In genomic region chr16:15022194-15022593, GRCh38 we compare ENCODE assay signal across 7 cellular contexts. TPM values are rescaled to one million over a fixed set of nuclear protein-coding genes. Genes with fewer than 3 reads are reported as not detected.
DNase-seq lines count a peak whose midpoint lies in the region; ATAC-seq and TF ChIP-seq lines count a peak whose summit lies in the region.
"Not testable (repeated sequence)": the region's sequence is repeated elsewhere in the genome, so short reads cannot be mapped to it uniquely, and the experiment has no call there.

No MANE protein-coding gene starts in this region.

- H3K36me3 Mint-ChIP-seq in nephron progenitor cell (ENCODE audit: low read depth) = peaks cover 74% of the 10 kb centered on the region

- TF ChIP-seq POLR2A in NB4 (IDR thresholded peaks at IDR 0.05; ENCODE audit: extremely low read depth, insufficient read length) = not testable (repeated sequence)

- H3K4me3 Mint-ChIP-seq in nephron progenitor cell = not testable (repeated sequence)

- TF ChIP-seq CTCF in NB4 (IDR thresholded peaks at IDR 0.05; ENCODE audit: low read depth, low read length) = peak; percentile 55
- TF ChIP-seq CTCF in fibroblast of pulmonary artery (IDR thresholded peaks at IDR 0.05; ENCODE audit: low read length, missing control alignments) = peak; percentile 47
- TF ChIP-seq CTCF in nephron progenitor cell (IDR thresholded peaks at IDR 0.05) = peak; percentile 44

- ATAC-seq in GM18499 (IDR thresholded peaks at IDR 0.05; ENCODE audit: insufficient read depth, unreplicated experiment) (peak; percentile 69), HG02852 (IDR thresholded peaks at IDR 0.05; ENCODE audit: unreplicated experiment) (peak; percentile 62)

- not testable (repeated sequence) for H3K9me3 Mint-ChIP-seq in nephron progenitor cell

- H3K27ac Mint-ChIP-seq in nephron progenitor cell = peak overlapping the region; percentile 37

- H3K4me3 ChIP-seq in NB4 (ENCODE audit: low read depth, low read length); fibroblast of pulmonary artery (replicated peaks; ENCODE audit: low read depth, low read length): not testable (repeated sequence)

- H3K4me1 Mint-ChIP-seq in nephron progenitor cell = not testable (repeated sequence)

- DNase-seq in NB4 (ENCODE audit: low read depth) (peak; percentile 59), SK-N-DZ (ENCODE audit: low spot score) (peak; percentile 73), fibroblast of pulmonary artery (ENCODE audit: low read depth) (peak; percentile 43)
- peak; percentile 75 for DNase-seq in activated effector memory CD4-positive, alpha-beta T cell treated with anti-CD3 and anti-CD28 coated beads, Interleukin-2, amount 50 U/mL, for 16 hours
- not testable (repeated sequence) for DNase-seq in nephron progenitor cell

- H3K27me3 Mint-ChIP-seq in nephron progenitor cell (ENCODE audit: low read depth, poor library complexity) = not testable (repeated sequence)

RNA-seq across cellular contexts. Expression of gene NTAN1, which starts 33.7 kb away (rescaled TPM):
- 52.0 and 78.7 TPM in 2 replicates for polyA plus RNA-seq in SK-N-DZ (2014; cell fraction: cytosol; rRNA removed)
- 40.6 and 49.7 TPM in 2 replicates for polyA plus RNA-seq in SK-N-DZ (2014; cell fraction: nucleus; rRNA removed)

RNA-seq across cellular contexts. Expression of gene PDXDC1, which starts 47.4 kb away (rescaled TPM):
- 32.9 and 35.9 TPM in 2 replicates for polyA plus RNA-seq in SK-N-DZ (2014; cell fraction: cytosol; rRNA removed)
- 44.6 and 64.1 TPM in 2 replicates for polyA plus RNA-seq in SK-N-DZ (2014; cell fraction: nucleus; rRNA removed)
